Comparison of ENCODE assay signal across 2 cellular contexts in the genomic region with DNA sequence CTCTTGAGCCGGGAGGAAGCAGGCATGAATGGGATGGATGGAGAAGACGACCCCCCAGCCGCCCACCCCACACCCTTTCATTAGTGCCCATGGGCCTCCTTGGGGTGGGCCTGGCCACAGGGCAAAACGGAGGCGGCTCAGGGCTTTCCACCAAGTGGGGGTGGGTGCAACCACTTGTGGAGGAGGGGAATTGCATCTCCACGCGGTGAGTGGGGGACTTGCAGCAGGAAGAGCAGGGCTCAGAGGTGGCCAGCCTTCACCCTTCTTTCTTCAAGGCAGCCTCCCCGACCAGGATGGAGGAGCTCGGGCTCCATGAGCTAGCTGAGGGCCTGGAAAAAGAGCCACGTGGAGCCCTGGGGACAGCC.
TF ChIP-seq lines count a peak whose summit lies in the region.

No MANE protein-coding gene starts in this region.

TF ChIP-seq in HepG2, 621 proteins besides CTCF, POLR2A, EP300 and RAD21 (continued from another document):
- TF ChIP-seq HDAC2 (CRISPR knock-in tag; IDR thresholded peaks at IDR 0.05) (no peak), KDM5A (IDR thresholded peaks at IDR 0.05; ENCODE audit: borderline replicate concordance, low read length) (no peak), ZKSCAN5 (CRISPR knock-in tag; IDR thresholded peaks at IDR 0.05) (no peak), CBX5 (CRISPR knock-in tag; IDR thresholded peaks at IDR 0.05; ENCODE audit: borderline replicate concordance) (no peak), CHD2 (IDR thresholded peaks at IDR 0.05; ENCODE audit: low read depth, low read length) (no peak), U2AF2 (IDR thresholded peaks at IDR 0.05; ENCODE audit: low read depth, low read length) (no peak), SNAI1 (CRISPR knock-in tag; IDR thresholded peaks at IDR 0.05; ENCODE audit: borderline replicate concordance) (no peak), CEBPG (CRISPR knock-in tag; IDR thresholded peaks at IDR 0.05) (no peak), SIN3A (IDR thresholded peaks at IDR 0.05; ENCODE audit: borderline replicate concordance, low read depth, low read length) (no peak), FOSL2 (CRISPR knock-in tag; IDR thresholded peaks at IDR 0.05) (no peak), ZNF335 (CRISPR knock-in tag; IDR thresholded peaks at IDR 0.05) (no peak), CEBPB (IDR thresholded peaks at IDR 0.05; ENCODE audit: borderline replicate concordance, low read depth, low read length) (no peak), MIXL1 (CRISPR knock-in tag; IDR thresholded peaks at IDR 0.05) (no peak), ZNF331 (CRISPR knock-in tag; IDR thresholded peaks at IDR 0.05) (no peak), ZNF224 (CRISPR knock-in tag; IDR thresholded peaks at IDR 0.05) (no peak)

TF ChIP-seq in K562, 482 proteins besides CTCF, POLR2A, EP300 and RAD21 (continued from another document):
- TF ChIP-seq, protein P1, sequence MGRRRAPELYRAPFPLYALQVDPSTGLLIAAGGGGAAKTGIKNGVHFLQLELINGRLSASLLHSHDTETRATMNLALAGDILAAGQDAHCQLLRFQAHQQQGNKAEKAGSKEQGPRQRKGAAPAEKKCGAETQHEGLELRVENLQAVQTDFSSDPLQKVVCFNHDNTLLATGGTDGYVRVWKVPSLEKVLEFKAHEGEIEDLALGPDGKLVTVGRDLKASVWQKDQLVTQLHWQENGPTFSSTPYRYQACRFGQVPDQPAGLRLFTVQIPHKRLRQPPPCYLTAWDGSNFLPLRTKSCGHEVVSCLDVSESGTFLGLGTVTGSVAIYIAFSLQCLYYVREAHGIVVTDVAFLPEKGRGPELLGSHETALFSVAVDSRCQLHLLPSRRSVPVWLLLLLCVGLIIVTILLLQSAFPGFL (CRISPR knock-in tag; IDR thresholded peaks at IDR 0.05): no peak
- TF ChIP-seq SAFB (IDR thresholded peaks at IDR 0.05; ENCODE audit: borderline replicate concordance, low read depth, low read length) (no peak), ZBTB8A (IDR thresholded peaks at IDR 0.05; ENCODE audit: partially characterized antibody) (no peak)
